In genomic region chr3:10008588-10009344, GRCh38 we compare ENCODE assay signal across 8 cellular contexts.
A peak's percentile ranks its signal among the peaks of the same experiment; 100 is the strongest.
DNase-seq lines count a peak whose midpoint lies in the region; ATAC-seq and TF ChIP-seq lines count a peak whose summit lies in the region.

No MANE protein-coding gene starts in this region.

- peak; percentile 38 to 69 (median 48) for DNase-seq in NCI-H1417 (lab: John Stamatoyannopoulos, UW)
- DNase-seq in NCI-H1417 treated with DMSO at 0.1 percent for 48 hours (lab: John Stamatoyannopoulos, UW) = no peak
- DNase-seq in NOMO-1 treated with DMSO at 0.1 percent for 48 hours (lab: John Stamatoyannopoulos, UW; ENCODE audit: unreplicated experiment) = peak; percentile 43
- peak; percentile 64 for DNase-seq in activated T-cell treated with anti-CD3 and anti-CD28 coated beads for 24 hours (ENCODE audit: low read depth)
- DNase-seq in epithelial cell of esophagus (ENCODE audit: low read depth) = peak; percentile 82
- peak; percentile 53 for DNase-seq in middle frontal gyrus (ENCODE audit: extremely low spot score, low spot score)
- peak; percentile 58 to 60 for DNase-seq in stimulated activated CD8-positive, alpha-beta memory T cell treated with anti-CD3 and anti-CD28 coated beads, Interleukin-15, amount 100 ng/mL, for 48 hours (ENCODE audit: low read depth in 2 of 2)

- ATAC-seq in HG02981 (IDR thresholded peaks at IDR 0.05; ENCODE audit: unreplicated experiment) = peak; percentile 58

- peak overlapping the region; percentile 47 for H3K4me3 ChIP-seq in epithelial cell of esophagus (ENCODE audit: low read length)

- no peak for TF ChIP-seq CTCF in epithelial cell of esophagus (IDR thresholded peaks at IDR 0.05; ENCODE audit: insufficient read depth, low read depth, low read length, missing control alignments)
